ENCODE assay signal across 20 cellular contexts in genomic region chr3:149267565-149267964, GRCh38. TPM values are rescaled to one million over a fixed set of nuclear protein-coding genes. Genes with fewer than 3 reads are reported as not detected.
DNase-seq lines count a peak whose midpoint lies in the region; ATAC-seq and TF ChIP-seq lines count a peak whose summit lies in the region.
"Had no signal": no experiment of that assay in that cellular context is flagged by ENCODE, and none has a peak within 500 bp of the region (broad histone marks: within the 10 kb centered on the region; RNA-seq: fewer than 3 reads in every experiment).

No MANE protein-coding gene starts in this region.

- H3K9me3 ChIP-seq in colonic mucosa, result no peaks in the 10 kb centered on the region
- H3K9me3 ChIP-seq: SJSA1, spleen, upper lobe of right lung had no signal

- no peaks in the 10 kb centered on the region for H3K36me3 Mint-ChIP-seq in stimulated activated memory B cell treated with anti-CD40 and anti-IgM and Interleukin-4, amounts not matched to agents 10 μg/mL and 1 μg/mL and 100 μg/mL, for 72 hours
- no peaks in the 10 kb centered on the region for H3K36me3 Mint-ChIP-seq in Calu3 (ENCODE audit: insufficient read depth, unreplicated experiment)

- peak; percentile 68 for ATAC-seq in GM18907 (IDR thresholded peaks at IDR 0.05; ENCODE audit: unreplicated experiment)
- ATAC-seq in GM21737 (IDR thresholded peaks at IDR 0.05; ENCODE audit: unreplicated experiment), result peak; percentile 66
- ATAC-seq in HG03432 (IDR thresholded peaks at IDR 0.05; ENCODE audit: unreplicated experiment), result peak; percentile 87
- peak; percentile 63 for ATAC-seq in stimulated activated memory B cell treated with anti-CD40 and anti-IgM and Interleukin-4, amounts not matched to agents 10 μg/mL and 1 μg/mL and 100 μg/mL, for 72 hours
- ATAC-seq: left ventricle myocardium superior, upper lobe of right lung had no signal

- H3K4me1 ChIP-seq in colonic mucosa, result no peaks in the 10 kb centered on the region
- H3K4me1 ChIP-seq: SJSA1, upper lobe of right lung had no signal

- peak overlapping the region; percentile 24 for H3K27ac Mint-ChIP-seq in stimulated activated memory B cell treated with anti-CD40 and anti-IgM and Interleukin-4, amounts not matched to agents 10 μg/mL and 1 μg/mL and 100 μg/mL, for 72 hours
- no peak overlapping the region for H3K27ac Mint-ChIP-seq in Calu3 (ENCODE audit: unreplicated experiment)

- H3K4me1 Mint-ChIP-seq in stimulated activated memory B cell treated with anti-CD40 and anti-IgM and Interleukin-4, amounts not matched to agents 10 μg/mL and 1 μg/mL and 100 μg/mL, for 72 hours, result peaks cover 34% of the 10 kb centered on the region
- peaks cover 14% of the 10 kb centered on the region for H3K4me1 Mint-ChIP-seq in Calu3 (ENCODE audit: low read depth, unreplicated experiment)

- H3K4me3 ChIP-seq in colonic mucosa, result no peak overlapping the region
- H3K4me3 ChIP-seq: SJSA1, spleen, upper lobe of right lung had no signal

- no peaks in the 10 kb centered on the region for H3K27me3 ChIP-seq in colonic mucosa
- H3K27me3 ChIP-seq: SJSA1, spleen, upper lobe of right lung had no signal

- no peak overlapping the region for H3K4me3 Mint-ChIP-seq in stimulated activated memory B cell treated with anti-CD40 and anti-IgM and Interleukin-4, amounts not matched to agents 10 μg/mL and 1 μg/mL and 100 μg/mL, for 72 hours
- no peak overlapping the region for H3K4me3 Mint-ChIP-seq in Calu3 (ENCODE audit: low read depth, unreplicated experiment)

- H3K9me3 Mint-ChIP-seq in stimulated activated memory B cell treated with anti-CD40 and anti-IgM and Interleukin-4, amounts not matched to agents 10 μg/mL and 1 μg/mL and 100 μg/mL, for 72 hours, result no peaks in the 10 kb centered on the region
- H3K9me3 Mint-ChIP-seq in Calu3 (ENCODE audit: low read depth, unreplicated experiment), result no peaks in the 10 kb centered on the region

- TF ChIP-seq CTCF in colonic mucosa (IDR thresholded peaks at IDR 0.05), result no peak
- no peak for TF ChIP-seq CTCF in Calu3 (IDR thresholded peaks at IDR 0.05; ENCODE audit: unreplicated experiment)

- intact Hi-C loops in colonic mucosa (cut with DNase I) (no loop called here), Calu3 (cut with micrococcal nuclease; ENCODE audit: unreplicated experiment) (no loop called here)

- CTCF ChIA-PET in Calu3 (lab: Charles Lee), result interaction anchor here (0.6 to 1.4 kb wide), 2 partner anchors 13 to 147 kb away, joined by 4 to 6 read pairs; no protein-coding TSS in a partner anchor

- DNase-seq in NOMO-1 treated with dmso at 0.1 percent for 144 hours (lab: John Stamatoyannopoulos, UW; ENCODE audit: unreplicated experiment) (no peak), colonic mucosa (no peak), DMS153 treated with DMSO at 0.1 percent for 48 hours (lab: John Stamatoyannopoulos, UW; ENCODE audit: unreplicated experiment) (no peak), Calu3 (no peak)
- DNase-seq: activated CD4-positive, alpha-beta T cell treated with anti-CD3 and anti-CD28 coated beads for 1 hour; activated gamma-delta T cell; left ventricle myocardium superior; MV-4-11; NCI-H2081; NCI-H524; OCI-M1; spleen; stimulated activated naive CD4-positive, alpha-beta T cell treated with Interleukin-2 at 50 U/mL for 16 hours; upper lobe of right lung had no signal

- H3K27ac ChIP-seq in colonic mucosa, result no peak overlapping the region
- H3K27ac ChIP-seq: C4-2B, SJSA1, spleen, upper lobe of right lung had no signal

- H3K9ac ChIP-seq in colonic mucosa (ENCODE audit: low read depth in 2 of 2, low read length in 2 of 2), result no peak overlapping the region

- no peaks in the 10 kb centered on the region for H3K36me3 ChIP-seq in colonic mucosa
- H3K36me3 ChIP-seq: SJSA1, spleen, upper lobe of right lung had no signal

- BruUV-seq in Calu3 (replicated peaks; lab: Mats Ljungman, UMichigan), result no TSS peak

- no peaks in the 10 kb centered on the region for H3K27me3 Mint-ChIP-seq in stimulated activated memory B cell treated with anti-CD40 and anti-IgM and Interleukin-4, amounts not matched to agents 10 μg/mL and 1 μg/mL and 100 μg/mL, for 72 hours
- no peaks in the 10 kb centered on the region for H3K27me3 Mint-ChIP-seq in Calu3 (ENCODE audit: unreplicated experiment)

RNA-seq across cellular contexts. Expression of gene CP, which starts 45.9 kb away (rescaled TPM):
- total RNA-seq in colonic mucosa, result 1 to 10 TPM; 5.6 to 7.1 TPM
- 4.0 and 5.4 TPM in 2 replicates for total RNA-seq in Calu3 (2022)
- total RNA-seq: SJSA1 had no signal
